ENCODE assay signal across 33 cellular contexts in genomic region chr15:87739866-87740265, GRCh38.
"Had no signal": no experiment of that assay in that cellular context is flagged by ENCODE, and none has a peak within 500 bp of the region (broad histone marks: within the 10 kb centered on the region; RNA-seq: fewer than 3 reads in every experiment).

No MANE protein-coding gene starts in this region.

- H3K27me3 Mint-ChIP-seq: activated CD4-positive, alpha-beta T cell treated with anti-CD3 and anti-CD28 coated beads, Interleukin-2, amount 10 ng/mL, durations not matched to agents 7 days and 5 days; activated CD8-positive, alpha-beta T cell treated with anti-CD3 and anti-CD28 coated beads for 36 hours; activated naive CD8-positive, alpha-beta T cell treated with anti-CD3 and anti-CD28 coated beads, Interleukin-2, amount 50 U/mL, for 24 hours; activated T-helper 17 cell treated with anti-CD3 and anti-CD28 coated beads, Interleukin-2, amount 50 U/mL, for 72 hours; progenitor cell of endocrine pancreas; stimulated activated memory B cell treated with anti-CD40 and anti-IgM and Interleukin-4, amounts not matched to agents 10 μg/mL and 1 μg/mL and 100 μg/mL, for 72 hours had no signal

- H3K36me3 ChIP-seq: neutrophil, ovary, stomach, thyroid gland, upper lobe of left lung, vagina had no signal

- H3K36me3 Mint-ChIP-seq: stimulated activated memory B cell treated with anti-CD40 and anti-IgM and Interleukin-4, amounts not matched to agents 10 μg/mL and 1 μg/mL and 100 μg/mL, for 72 hours had no signal

- H3K9me3 Mint-ChIP-seq: activated T-cell treated with anti-CD3 and anti-CD28 coated beads, Interleukin-2, amount 50 U/mL, for 4 hours; activated T-helper 17 cell treated with anti-CD3 and anti-CD28 coated beads, Interleukin-2, amount 50 U/mL, for 72 hours; nephron progenitor cell; stimulated activated memory B cell treated with anti-CD40 and anti-IgM and Interleukin-4, amounts not matched to agents 10 μg/mL and 1 μg/mL and 100 μg/mL, for 72 hours had no signal

- ATAC-seq: activated CD8-positive, alpha-beta T cell treated with anti-CD3 and anti-CD28 coated beads for 36 hours; activated naive CD8-positive, alpha-beta T cell treated with anti-CD3 and anti-CD28 coated beads, Interleukin-2, amount 50 U/mL, for 24 hours; activated T-cell treated with anti-CD3 and anti-CD28 coated beads, Interleukin-2, amount 50 U/mL, for 4 hours; activated T-helper 17 cell treated with anti-CD3 and anti-CD28 coated beads, Interleukin-2, amount 50 U/mL, for 72 hours; body of pancreas; left cardiac atrium; left ventricle myocardium superior; sciatic nerve; stimulated activated memory B cell treated with anti-CD40 and anti-IgM and Interleukin-4, amounts not matched to agents 10 μg/mL and 1 μg/mL and 100 μg/mL, for 72 hours had no signal

- H3K27ac ChIP-seq: body of pancreas, coronary artery, dorsolateral prefrontal cortex, neutrophil, ovary, stomach, thyroid gland, upper lobe of left lung, vagina had no signal

- H3K4me1 ChIP-seq: body of pancreas, stomach, thyroid gland, upper lobe of left lung, vagina had no signal

- H3K4me3 ChIP-seq: body of pancreas, coronary artery, dorsolateral prefrontal cortex, ovary, stomach, thyroid gland, upper lobe of left lung, vagina had no signal

- H3K27ac Mint-ChIP-seq: activated CD4-positive, alpha-beta T cell treated with anti-CD3 and anti-CD28 coated beads, Interleukin-2, amount 10 ng/mL, durations not matched to agents 7 days and 5 days; activated CD8-positive, alpha-beta T cell treated with anti-CD3 and anti-CD28 coated beads for 36 hours; activated naive CD8-positive, alpha-beta T cell treated with anti-CD3 and anti-CD28 coated beads, Interleukin-2, amount 50 U/mL, for 24 hours; activated T-helper 17 cell treated with anti-CD3 and anti-CD28 coated beads, Interleukin-2, amount 50 U/mL, for 72 hours; nephron progenitor cell; progenitor cell of endocrine pancreas; stimulated activated memory B cell treated with anti-CD40 and anti-IgM and Interleukin-4, amounts not matched to agents 10 μg/mL and 1 μg/mL and 100 μg/mL, for 72 hours had no signal

- H3K4me1 Mint-ChIP-seq: activated T-helper 17 cell treated with anti-CD3 and anti-CD28 coated beads, Interleukin-2, amount 50 U/mL, for 72 hours; stimulated activated memory B cell treated with anti-CD40 and anti-IgM and Interleukin-4, amounts not matched to agents 10 μg/mL and 1 μg/mL and 100 μg/mL, for 72 hours had no signal

- H3K9me3 ChIP-seq: body of pancreas, neutrophil, ovary, stomach, thyroid gland, upper lobe of left lung, vagina had no signal

- H3K4me3 Mint-ChIP-seq: activated CD4-positive, alpha-beta T cell treated with anti-CD3 and anti-CD28 coated beads, Interleukin-2, amount 10 ng/mL, durations not matched to agents 7 days and 5 days; activated CD8-positive, alpha-beta T cell treated with anti-CD3 and anti-CD28 coated beads for 36 hours; activated naive CD8-positive, alpha-beta T cell treated with anti-CD3 and anti-CD28 coated beads, Interleukin-2, amount 50 U/mL, for 24 hours; activated T-cell treated with anti-CD3 and anti-CD28 coated beads, Interleukin-2, amount 50 U/mL, for 4 hours; activated T-helper 17 cell treated with anti-CD3 and anti-CD28 coated beads, Interleukin-2, amount 50 U/mL, for 72 hours; nephron progenitor cell; stimulated activated memory B cell treated with anti-CD40 and anti-IgM and Interleukin-4, amounts not matched to agents 10 μg/mL and 1 μg/mL and 100 μg/mL, for 72 hours had no signal

- DNase-seq: activated CD4-positive, alpha-beta T cell treated with anti-CD3 and anti-CD28 coated beads, Interleukin-2, amount 10 ng/mL, durations not matched to agents 7 days and 5 days; activated CD4-positive, CD25-positive, alpha-beta regulatory T cell treated with anti-CD3 and anti-CD28 coated beads, Interleukin-2, amount 50 U/mL, for 72 hours; activated CD8-positive, alpha-beta T cell treated with anti-CD3 and anti-CD28 coated beads for 36 hours; activated gamma-delta T cell treated with Interleukin-2 at 50 U/mL for 16 hours; activated naive CD4-positive, alpha-beta T cell treated with anti-CD3 and anti-CD28 coated beads, Interleukin-2, amount 50 U/mL, for 16 hours; activated naive CD8-positive, alpha-beta T cell treated with anti-CD3 and anti-CD28 coated beads, Interleukin-2, amount 50 U/mL, for 24 hours; activated T-cell treated with anti-CD3 and anti-CD28 coated beads, Interleukin-2, amount 50 U/mL, for 4 hours; body of pancreas; cerebellar nuclear complex; dorsolateral prefrontal cortex; effector memory CD4-positive, alpha-beta T cell; glutamatergic neuron; islet precursor cell; left cardiac atrium; left ventricle myocardium superior; nephron progenitor cell; ovary; retina; small intestine; stimulated activated CD4-positive, alpha-beta T cell treated with anti-CD3 and anti-CD28 coated beads, Interleukin-1b, Interleukin-23, amount 100 ng/mL, for 48 hours; stimulated activated CD4-positive, alpha-beta T cell treated with anti-CD3 and anti-CD28 coated beads, Interleukin-4, amount 100 ng/mL, for 4 hours; stimulated activated CD8-positive, alpha-beta memory T cell treated with anti-CD3 and anti-CD28 coated beads, Interleukin-4, amount 100 ng/mL, for 48 hours; stomach; T-helper 2 cell; thyroid gland; upper lobe of left lung had no signal

- H3K27me3 ChIP-seq: body of pancreas, neutrophil, ovary, thyroid gland, upper lobe of left lung, vagina had no signal
